Comparison of ENCODE assay signal across 8 cellular contexts in the genomic region with DNA sequence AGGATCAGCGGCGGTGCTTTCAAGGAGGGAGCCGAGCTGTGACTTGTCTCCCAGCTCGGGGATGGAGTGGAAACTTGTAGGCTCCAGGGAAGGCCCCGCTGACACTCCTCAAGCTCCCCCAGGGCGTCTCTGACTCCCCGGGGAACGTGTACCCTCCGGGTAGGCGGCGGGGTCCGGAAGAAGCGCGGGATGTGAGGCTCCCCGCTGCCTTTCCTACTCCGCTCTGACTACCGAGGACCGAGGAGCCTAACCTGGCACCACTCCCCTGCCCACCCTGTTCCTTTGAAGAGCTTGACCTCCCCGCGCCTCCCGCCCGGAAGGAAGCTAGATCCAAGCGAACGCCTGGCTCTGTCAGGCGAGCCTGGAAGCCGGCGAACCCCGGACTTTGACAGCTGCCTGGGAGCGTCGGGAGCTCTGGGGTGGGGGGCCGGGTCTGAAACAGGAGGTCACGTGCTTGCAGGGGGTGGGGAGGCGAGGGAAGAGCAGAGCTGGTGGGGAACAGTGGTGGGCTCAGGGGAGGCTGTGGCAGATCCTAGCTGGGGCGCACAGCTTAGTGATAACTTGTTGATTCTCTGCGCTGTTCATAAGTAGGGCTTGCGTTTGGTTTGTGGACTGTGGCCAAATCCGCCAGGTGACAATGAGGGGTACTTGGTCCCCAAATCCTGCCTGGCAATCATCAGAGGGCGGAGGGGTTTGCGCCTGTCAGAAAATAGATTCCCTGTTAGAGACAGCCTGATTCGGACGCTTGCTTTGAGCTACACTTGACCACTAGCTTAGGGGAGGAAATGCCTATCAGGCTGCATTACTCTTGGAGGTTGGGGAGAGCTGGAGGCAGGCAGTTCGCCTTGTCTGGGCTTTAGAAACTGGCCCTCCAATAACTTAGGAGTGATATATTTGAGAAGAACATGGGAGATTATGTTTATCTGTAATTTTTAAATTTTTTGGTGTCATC.
DNase-seq lines count a peak whose midpoint lies in the region; ATAC-seq and TF ChIP-seq lines count a peak whose summit lies in the region.

No MANE protein-coding gene starts in this region.

- H4K20me1 ChIP-seq in BLaER1, result peaks cover 20% of the 10 kb centered on the region

- H3K27me3 ChIP-seq in BLaER1, result peaks cover 44% of the 10 kb centered on the region

- H3K9me3 ChIP-seq in BLaER1, result no peaks in the 10 kb centered on the region

- peak overlapping the region; percentile 65 for H3K4me3 ChIP-seq in BLaER1
- H3K4me3 ChIP-seq in epithelial cell of esophagus (ENCODE audit: low read length), result no peak overlapping the region

- peak overlapping the region; percentile 96 for H3K4me2 ChIP-seq in BLaER1

- no peaks in the 10 kb centered on the region for H3K9me3 Mint-ChIP-seq in nephron progenitor cell

- peak; percentile 15 for DNase-seq in HuH-7.5 (ENCODE audit: low spot score)
- DNase-seq in epithelial cell of esophagus (ENCODE audit: low read depth), result peak; percentile 32
- DNase-seq in nephron progenitor cell, result peak; percentile 61
- DNase-seq in activated naive CD4-positive, alpha-beta T cell treated with Interleukin-2 at 50 U/mL for 16 hours, result no peak
- no peak for DNase-seq in NCI-H345 treated with DMSO at 0.1 percent for 48 hours (lab: John Stamatoyannopoulos, UW; ENCODE audit: unreplicated experiment)

- H3K9ac ChIP-seq in BLaER1, result no peak overlapping the region

- ATAC-seq in GM18861 (IDR thresholded peaks at IDR 0.05; ENCODE audit: unreplicated experiment) (no peak), GM19351 (IDR thresholded peaks at IDR 0.05; ENCODE audit: unreplicated experiment) (no peak)

- H3K4me1 ChIP-seq in BLaER1, result peaks cover 21% of the 10 kb centered on the region

- H3K4me3 Mint-ChIP-seq in nephron progenitor cell, result peak overlapping the region; percentile 80

- H3K36me3 Mint-ChIP-seq in nephron progenitor cell (ENCODE audit: low read depth), result no peaks in the 10 kb centered on the region

- H3K36me3 ChIP-seq in BLaER1, result no peaks in the 10 kb centered on the region

- peaks cover 62% of the 10 kb centered on the region for H3K27me3 Mint-ChIP-seq in nephron progenitor cell (ENCODE audit: low read depth, poor library complexity)

- TF ChIP-seq CTCF in epithelial cell of esophagus (IDR thresholded peaks at IDR 0.05; ENCODE audit: insufficient read depth, low read depth, low read length, missing control alignments) (no peak), nephron progenitor cell (IDR thresholded peaks at IDR 0.05) (no peak)

- peaks cover 28% of the 10 kb centered on the region for H3K4me1 Mint-ChIP-seq in nephron progenitor cell

- no peak overlapping the region for H3K27ac ChIP-seq in BLaER1

- no peak overlapping the region for H3K27ac Mint-ChIP-seq in nephron progenitor cell

Comparison
In these comparisons a context has a peak if more than half of its experiments do, and no peak if none do; other contexts are left out.
1. DNase-seq: peak in HuH-7.5 (single experiment), epithelial cell of esophagus (single experiment) and nephron progenitor cell (single experiment); none in activated naive CD4-positive, alpha-beta T cell treated with Interleukin-2 at 50 U/mL for 16 hours (single experiment) and NCI-H345 treated with DMSO at 0.1 percent for 48 hours (single experiment).